In the genomic region with DNA sequence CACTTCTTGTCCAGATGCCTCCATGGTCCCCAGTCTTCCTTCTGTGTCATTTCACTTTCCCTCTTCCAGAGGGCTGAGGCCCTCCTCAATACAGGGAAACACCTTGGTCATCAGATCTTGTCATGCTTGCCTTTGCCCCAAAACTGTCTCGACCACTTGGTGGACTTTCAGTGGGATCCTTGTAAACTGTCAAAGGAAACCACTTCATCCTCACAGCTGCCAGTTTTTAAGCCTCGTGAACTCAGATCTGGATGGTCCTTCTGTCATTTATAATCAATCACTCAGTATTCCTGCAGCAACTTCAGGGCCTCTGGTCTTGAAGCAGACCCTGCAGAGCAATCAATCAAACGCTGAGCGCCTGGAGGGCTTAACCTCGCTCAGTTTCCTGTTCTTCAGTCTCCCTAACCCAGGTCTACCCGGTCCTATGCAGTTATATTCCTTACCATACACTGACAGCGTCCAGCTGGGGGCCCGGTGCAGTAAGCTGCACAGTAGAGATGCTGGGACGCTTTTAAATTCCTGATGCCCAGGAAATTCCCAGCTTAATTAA, we compare ENCODE assay signal across 23 cellular contexts.
DNase-seq lines count a peak whose midpoint lies in the region; ATAC-seq and TF ChIP-seq lines count a peak whose summit lies in the region.
"Had no signal": no experiment of that assay in that cellular context is flagged by ENCODE, and none has a peak within 500 bp of the region (broad histone marks: within the 10 kb centered on the region; RNA-seq: fewer than 3 reads in every experiment).

No MANE protein-coding gene starts in this region.

- no peak for DNase-seq in stimulated activated naive CD8-positive, alpha-beta T cell treated with anti-CD3 and anti-CD28 coated beads, Interleukin-15, Interleukin-2, amounts not matched to agents 100 U/mL and 50 U/mL, for 24 hours
- DNase-seq in esophagus muscularis mucosa (ENCODE audit: extremely low spot score) (peak; percentile 79), retina (peak; percentile 39), upper lobe of right lung (no peak), foreskin keratinocyte (no peak), NCI-H2081 treated with DMSO at 0.1 percent for 48 hours (lab: John Stamatoyannopoulos, UW) (no peak), NCI-H146 treated with DMSO at 0.1 percent for 48 hours (lab: John Stamatoyannopoulos, UW; ENCODE audit: unreplicated experiment) (no peak)
- DNase-seq: activated CD8-positive, alpha-beta T cell treated with anti-CD3 and anti-CD28 coated beads for 36 hours; activated naive CD8-positive, alpha-beta T cell treated with anti-CD3 and anti-CD28 coated beads, Interleukin-2, amount 10 ng/mL, durations not matched to agents 7 days and 5 days; activated T-cell treated with anti-CD3 and anti-CD28 coated beads, Interleukin-2, amount 50 U/mL, for 4 hours; CD4-positive, alpha-beta memory T cell; erythroblast; NCI-H1092; NCI-H2107; NCI-H526 treated with DMSO at 0.1 percent for 48 hours; pancreas; SHP77 treated with DMSO at 0.1 percent for 48 hours; small intestine; stimulated activated CD4-positive, alpha-beta T cell treated with anti-CD3 and anti-CD28 coated beads, Interleukin-4, amount 100 ng/mL, for 4 hours; T-helper 17 cell had no signal

- H3K4me3 ChIP-seq in esophagus muscularis mucosa (no peak overlapping the region), upper lobe of right lung (no peak overlapping the region)
- H3K4me3 ChIP-seq: pancreas had no signal

- TF ChIP-seq CTCF in esophagus muscularis mucosa (IDR thresholded peaks at IDR 0.05) (no peak), upper lobe of right lung (IDR thresholded peaks at IDR 0.05) (no peak), foreskin keratinocyte (conservative IDR thresholded peaks at IDR 0.05) (no peak)

- H3K36me3 ChIP-seq in esophagus muscularis mucosa (peaks cover 18 to 76% (median 69%) of the 10 kb centered on the region in 4 donors), upper lobe of right lung (peaks cover 70% of the 10 kb centered on the region)

- peak overlapping the region in 2 of 4 donors; percentile 3 to 58 for H3K27ac ChIP-seq in esophagus muscularis mucosa (replicated peaks in 1 of 4)
- peak overlapping the region; percentile 49 for H3K27ac ChIP-seq in upper lobe of right lung
- no peak overlapping the region for H3K27ac ChIP-seq in foreskin keratinocyte
- H3K27ac ChIP-seq: VCaP had no signal

- intact Hi-C loops in esophagus muscularis mucosa (cut with DNase I) (loop anchor here (10.0 kb wide), 1 partner anchor 215 kb away; a partner anchor contains a TSS), upper lobe of right lung (cut with DNase I) (loop anchor here (10.0 kb wide), 1 partner anchor 505 kb away; no protein-coding TSS in a partner anchor)

- H3K9me3 ChIP-seq in esophagus muscularis mucosa (no peaks in the 10 kb centered on the region), upper lobe of right lung (no peaks in the 10 kb centered on the region)
- H3K9me3 ChIP-seq: pancreas had no signal

- H3K27ac Mint-ChIP-seq in stimulated activated naive CD8-positive, alpha-beta T cell treated with anti-CD3 and anti-CD28 coated beads, Interleukin-15, Interleukin-2, amounts not matched to agents 100 ng/mL and 50 ng/mL, for 24 hours = peak overlapping the region; percentile 59
- H3K27ac Mint-ChIP-seq: activated CD8-positive, alpha-beta T cell treated with anti-CD3 and anti-CD28 coated beads for 36 hours; activated naive CD8-positive, alpha-beta T cell treated with anti-CD3 and anti-CD28 coated beads, Interleukin-2, amount 10 ng/mL, durations not matched to agents 7 days and 5 days; dendritic cell treated with granulocyte-macrophage colony-stimulating factor and Interleukin-4, amounts not matched to agents 40 ng/mL and 50 ng/mL, for 4 days had no signal

- H3K9me3 Mint-ChIP-seq in stimulated activated naive CD8-positive, alpha-beta T cell treated with anti-CD3 and anti-CD28 coated beads, Interleukin-15, Interleukin-2, amounts not matched to agents 100 ng/mL and 50 ng/mL, for 24 hours = no peaks in the 10 kb centered on the region
- H3K9me3 Mint-ChIP-seq: activated CD8-positive, alpha-beta T cell treated with anti-CD3 and anti-CD28 coated beads for 36 hours; activated naive CD8-positive, alpha-beta T cell treated with anti-CD3 and anti-CD28 coated beads, Interleukin-2, amount 10 ng/mL, durations not matched to agents 7 days and 5 days; activated T-cell treated with anti-CD3 and anti-CD28 coated beads, Interleukin-2, amount 50 U/mL, for 4 hours; CD4-positive, alpha-beta memory T cell; dendritic cell treated with granulocyte-macrophage colony-stimulating factor and Interleukin-4, amounts not matched to agents 40 ng/mL and 50 ng/mL, for 4 days had no signal

- no peak for ATAC-seq in stimulated activated naive CD8-positive, alpha-beta T cell treated with anti-CD3 and anti-CD28 coated beads, Interleukin-15, Interleukin-2, amounts not matched to agents 100 U/mL and 50 U/mL, for 24 hours
- no peak for ATAC-seq in upper lobe of right lung
- ATAC-seq in foreskin keratinocyte = no peak
- ATAC-seq: activated CD8-positive, alpha-beta T cell treated with anti-CD3 and anti-CD28 coated beads for 36 hours; activated T-cell treated with anti-CD3 and anti-CD28 coated beads, Interleukin-2, amount 50 U/mL, for 4 hours; pancreas; T-helper 17 cell had no signal

- H3K27me3 ChIP-seq in esophagus muscularis mucosa (no peaks in the 10 kb centered on the region), upper lobe of right lung (no peaks in the 10 kb centered on the region), foreskin keratinocyte (no peaks in the 10 kb centered on the region)
- H3K27me3 ChIP-seq: pancreas had no signal

- WGBS in esophagus muscularis mucosa = 74% methylated on average over 9 of the region's 9 CpGs

- peaks cover 30 to 40% (median 37%) of the 10 kb centered on the region in 4 donors for H3K4me1 ChIP-seq in esophagus muscularis mucosa
- H3K4me1 ChIP-seq in upper lobe of right lung = peaks cover 5% of the 10 kb centered on the region
- no peaks in the 10 kb centered on the region for H3K4me1 ChIP-seq in foreskin keratinocyte
- H3K4me1 ChIP-seq: pancreas had no signal

- H3K27me3 Mint-ChIP-seq in stimulated activated naive CD8-positive, alpha-beta T cell treated with anti-CD3 and anti-CD28 coated beads, Interleukin-15, Interleukin-2, amounts not matched to agents 100 ng/mL and 50 ng/mL, for 24 hours = no peaks in the 10 kb centered on the region
- H3K27me3 Mint-ChIP-seq: activated CD8-positive, alpha-beta T cell treated with anti-CD3 and anti-CD28 coated beads for 36 hours; activated naive CD8-positive, alpha-beta T cell treated with anti-CD3 and anti-CD28 coated beads, Interleukin-2, amount 10 ng/mL, durations not matched to agents 7 days and 5 days; CD4-positive, alpha-beta memory T cell; dendritic cell treated with granulocyte-macrophage colony-stimulating factor and Interleukin-4, amounts not matched to agents 40 ng/mL and 50 ng/mL, for 4 days; T-helper 17 cell had no signal

- no peak for TF ChIP-seq POLR2A in esophagus muscularis mucosa (IDR thresholded peaks at IDR 0.05; ENCODE audit: low read depth)

- H3K4me3 Mint-ChIP-seq in stimulated activated naive CD8-positive, alpha-beta T cell treated with anti-CD3 and anti-CD28 coated beads, Interleukin-15, Interleukin-2, amounts not matched to agents 100 ng/mL and 50 ng/mL, for 24 hours = no peak overlapping the region
- H3K4me3 Mint-ChIP-seq: activated CD8-positive, alpha-beta T cell treated with anti-CD3 and anti-CD28 coated beads for 36 hours; activated naive CD8-positive, alpha-beta T cell treated with anti-CD3 and anti-CD28 coated beads, Interleukin-2, amount 10 ng/mL, durations not matched to agents 7 days and 5 days; activated T-cell treated with anti-CD3 and anti-CD28 coated beads, Interleukin-2, amount 50 U/mL, for 4 hours; CD4-positive, alpha-beta memory T cell; dendritic cell treated with granulocyte-macrophage colony-stimulating factor and Interleukin-4, amounts not matched to agents 40 ng/mL and 50 ng/mL, for 4 days; T-helper 17 cell had no signal

- no peaks in the 10 kb centered on the region for H3K4me1 Mint-ChIP-seq in stimulated activated naive CD8-positive, alpha-beta T cell treated with anti-CD3 and anti-CD28 coated beads, Interleukin-15, Interleukin-2, amounts not matched to agents 100 ng/mL and 50 ng/mL, for 24 hours (ENCODE audit: low read depth)
- H3K4me1 Mint-ChIP-seq: T-helper 17 cell had no signal

- H3K36me3 Mint-ChIP-seq in stimulated activated naive CD8-positive, alpha-beta T cell treated with anti-CD3 and anti-CD28 coated beads, Interleukin-15, Interleukin-2, amounts not matched to agents 100 ng/mL and 50 ng/mL, for 24 hours (ENCODE audit: low read depth) = peaks cover 14% of the 10 kb centered on the region

- no peak for TF ChIP-seq EP300 in esophagus muscularis mucosa (IDR thresholded peaks at IDR 0.05)

Comparison
In these comparisons a context has a peak if more than half of its experiments do, and no peak if none do; other contexts are left out.
1. DNase-seq: peak in esophagus muscularis mucosa (single experiment) and retina (single experiment); none in stimulated activated naive CD8-positive, alpha-beta T cell treated with anti-CD3 and anti-CD28 coated beads, Interleukin-15, Interleukin-2, amounts not matched to agents 100 U/mL and 50 U/mL, for 24 hours (single experiment), upper lobe of right lung (single experiment), foreskin keratinocyte (0 of 2), NCI-H2081 treated with DMSO at 0.1 percent for 48 hours (single experiment) and NCI-H146 treated with DMSO at 0.1 percent for 48 hours (single experiment).